ENCODE assay signal across 19 cellular contexts in genomic region chr7:2913760-2914387, GRCh38.
DNase-seq lines count a peak whose midpoint lies in the region; ATAC-seq and TF ChIP-seq lines count a peak whose summit lies in the region.
"Had no signal": no experiment of that assay in that cellular context is flagged by ENCODE, and none has a peak within 500 bp of the region (broad histone marks: within the 10 kb centered on the region; RNA-seq: fewer than 3 reads in every experiment).

No MANE protein-coding gene starts in this region.

- no peaks in the 10 kb centered on the region for H3K36me3 ChIP-seq in upper lobe of right lung
- H3K36me3 ChIP-seq: SJCRH30 had no signal

- no peaks in the 10 kb centered on the region for H3K27me3 ChIP-seq in upper lobe of right lung

- no peak for ATAC-seq in GM18519 (IDR thresholded peaks at IDR 0.05; ENCODE audit: low FRiP score, unreplicated experiment)
- no peak for ATAC-seq in upper lobe of right lung
- ATAC-seq: A549, GM23338, HCT116, HepG2 had no signal

- no peak overlapping the region for H3K4me3 Mint-ChIP-seq in activated T-cell treated with anti-CD3 and anti-CD28 coated beads, Interleukin-2, amount 50 U/mL, for 24 hours
- H3K4me3 Mint-ChIP-seq: CD4-positive, alpha-beta memory T cell; GM23338; T-helper 1 cell treated with Interleukin-12 subunit alpha and Interleukin-12 subunit beta and Interleukin-4 antibody, amounts not matched to agents 30 μg/mL and 1 μg/mL, for 36 hours had no signal

- peaks cover 84% of the 10 kb centered on the region for H3K36me3 Mint-ChIP-seq in activated T-cell treated with anti-CD3 and anti-CD28 coated beads, Interleukin-2, amount 50 U/mL, for 24 hours (ENCODE audit: low read depth)

- H3K27ac Mint-ChIP-seq in activated T-cell treated with anti-CD3 and anti-CD28 coated beads, Interleukin-2, amount 50 U/mL, for 24 hours: peak overlapping the region; percentile 40
- H3K27ac Mint-ChIP-seq: GM23338; T-helper 1 cell treated with Interleukin-12 subunit alpha and Interleukin-12 subunit beta and Interleukin-4 antibody, amounts not matched to agents 30 μg/mL and 1 μg/mL, for 36 hours had no signal

- no peaks in the 10 kb centered on the region for H3K9me3 ChIP-seq in upper lobe of right lung
- H3K9me3 ChIP-seq: A549, SJCRH30 had no signal

- TF ChIP-seq CTCF in upper lobe of right lung (IDR thresholded peaks at IDR 0.05): no peak

- no peaks in the 10 kb centered on the region for H3K9me3 Mint-ChIP-seq in activated T-cell treated with anti-CD3 and anti-CD28 coated beads, Interleukin-2, amount 50 U/mL, for 24 hours
- H3K9me3 Mint-ChIP-seq: GM23338; T-helper 1 cell treated with Interleukin-12 subunit alpha and Interleukin-12 subunit beta and Interleukin-4 antibody, amounts not matched to agents 30 μg/mL and 1 μg/mL, for 36 hours had no signal

- intact Hi-C loops in upper lobe of right lung (cut with DNase I): no loop called here

- H3K4me1 Mint-ChIP-seq in activated T-cell treated with anti-CD3 and anti-CD28 coated beads, Interleukin-2, amount 50 U/mL, for 24 hours (ENCODE audit: low read depth): no peaks in the 10 kb centered on the region
- H3K4me1 Mint-ChIP-seq: GM23338 had no signal

- no peak overlapping the region for H3K4me3 ChIP-seq in upper lobe of right lung
- H3K4me3 ChIP-seq: A549, GM23338, SJCRH30 had no signal

- no peak for DNase-seq in activated T-cell treated with anti-CD3 and anti-CD28 coated beads, Interleukin-2, amount 50 U/mL, for 24 hours
- DNase-seq in activated T-cell treated with anti-CD3 and anti-CD28 coated beads for 4 hours: no peak
- DNase-seq in NCI-H1417 treated with DMSO at 0.1 percent for 48 hours (lab: John Stamatoyannopoulos, UW): peak; percentile 24
- DNase-seq in globus pallidus (ENCODE audit: low spot score): peak; percentile 8
- no peak for DNase-seq in upper lobe of right lung
- no peak for DNase-seq in G401 (ENCODE audit: low spot score)
- DNase-seq: CD4-positive, alpha-beta memory T cell; DMS153; EL; KBM-7; NCI-H1694 treated with DMSO at 0.1 percent for 48 hours; NCI-H82; SJCRH30 had no signal

- H3K4me1 ChIP-seq in upper lobe of right lung: no peaks in the 10 kb centered on the region
- H3K4me1 ChIP-seq: A549, SJCRH30 had no signal

- in situ Hi-C loops in G401 (cut with HindIII; ENCODE audit: low sequenced_read_pairs): no loop called here

- no peak overlapping the region for H3K27ac ChIP-seq in upper lobe of right lung
- H3K27ac ChIP-seq: A549, SJCRH30 had no signal

- H3K27me3 Mint-ChIP-seq in activated T-cell treated with anti-CD3 and anti-CD28 coated beads, Interleukin-2, amount 50 U/mL, for 24 hours: no peaks in the 10 kb centered on the region
- H3K27me3 Mint-ChIP-seq: CD4-positive, alpha-beta memory T cell had no signal

Comparison
In these comparisons a context has a peak if more than half of its experiments do, and no peak if none do; other contexts are left out.
1. DNase-seq: peak in NCI-H1417 treated with DMSO at 0.1 percent for 48 hours (single experiment) and globus pallidus (single experiment); none in activated T-cell treated with anti-CD3 and anti-CD28 coated beads, Interleukin-2, amount 50 U/mL, for 24 hours (single experiment), activated T-cell treated with anti-CD3 and anti-CD28 coated beads for 4 hours (single experiment), upper lobe of right lung (single experiment) and G401 (single experiment).